1 cellular context compared by ENCODE assay signal in genomic region chr4:139721789-139722188, GRCh38.
TF ChIP-seq lines count a peak whose summit lies in the region.

No MANE protein-coding gene starts in this region.

TF ChIP-seq in A549, 52 proteins besides CTCF, POLR2A, EP300 and RAD21 (continued from another document):
- TF ChIP-seq ELK1 (IDR thresholded peaks at IDR 0.05; ENCODE audit: low read depth, low read length): no peak
- TF ChIP-seq FOSL2 (IDR thresholded peaks at IDR 0.05): no peak
- no peak for TF ChIP-seq FOSL2 (CRISPR knock-in tag; IDR thresholded peaks at IDR 0.05)
